Comparison of ENCODE assay signal across 8 cellular contexts in genomic region chr4:157075811-157076577, GRCh38. TPM values are rescaled to one million over a fixed set of nuclear protein-coding genes. Genes with fewer than 3 reads are reported as not detected.
DNase-seq lines count a peak whose midpoint lies in the region; ATAC-seq, FAIRE-seq and TF ChIP-seq lines count a peak whose summit lies in the region.

Gene GLRB, plus strand, starts transcription at chr4:157076150. Its CDS starts 1,875 bp downstream, at chr4:157078025.

- H3K36me3 ChIP-seq in HepG2 (replicated peaks in 1 of 2; ENCODE audit: control insufficient read depth in 1 of 2, insufficient read depth in 2 of 2, low read length in 2 of 2), result no peaks in the 10 kb centered on the region
- H3K36me3 ChIP-seq in thymus (ENCODE audit: control insufficient read depth, insufficient read depth), result no peaks in the 10 kb centered on the region

- H3K9ac ChIP-seq in HepG2 (ENCODE audit: insufficient read depth, low read depth, low read length), result no peak within 1 kb of the TSS

- H3K4me3 ChIP-seq in HepG2 (replicated peaks in 1 of 3; ENCODE audit: insufficient read depth in 1 of 3, low read depth in 2 of 3, low read length in 3 of 3) (peak within 1 kb of the TSS; percentile 37 to 73 (median 58); a peak in 5 of 6 replicates), thymus (ENCODE audit: low read length) (peak within 1 kb of the TSS; percentile 34)

- no peak for TF ChIP-seq CTCF in HepG2 (CRISPR knock-in tag; IDR thresholded peaks at IDR 0.05)

- no peak for FAIRE-seq in HepG2 (lab: Jason Lieb, UNC)

- no peak for TF ChIP-seq RAD21 in HepG2 (CRISPR knock-in tag; IDR thresholded peaks at IDR 0.05)

- H3K27ac ChIP-seq in HepG2 (ENCODE audit: extremely low read length, insufficient read depth, low read length) (no peak within 1 kb of the TSS), thymus (ENCODE audit: low read depth) (no peak within 1 kb of the TSS)

- H2AFZ ChIP-seq in HepG2 (ENCODE audit: low read length), result no peak within 1 kb of the TSS

- POLR2A ChIA-PET in HepG2 (lab: Yijun Ruan, JAX), result no interaction called here

- H3K4me1 ChIP-seq in HepG2 (ENCODE audit: insufficient read depth, low read length) (peaks cover 12% of the 10 kb centered on the region), thymus (ENCODE audit: control insufficient read depth, insufficient read depth, low read length) (no peaks in the 10 kb centered on the region)

- CTCF ChIA-PET in HepG2 (lab: Yijun Ruan, JAX; ENCODE audit: low intra/inter-chr PET ratio, low total read pairs), result no interaction called here

- no peaks in the 10 kb centered on the region for H3K9me3 ChIP-seq in HepG2 (ENCODE audit: low read length)
- H3K9me3 ChIP-seq in thymus (ENCODE audit: control insufficient read depth), result no peaks in the 10 kb centered on the region

- no peaks in the 10 kb centered on the region for H4K20me1 ChIP-seq in HepG2 (ENCODE audit: insufficient read depth, low read length)

- no peaks in the 10 kb centered on the region for H3K79me2 ChIP-seq in HepG2 (ENCODE audit: insufficient read depth, low read length)

- TF ChIP-seq POLR2A in HepG2 (IDR thresholded peaks at IDR 0.05; ENCODE audit: insufficient read depth in 1 of 2, low read depth in 2 of 2, low read length in 2 of 2), result no peak

- WGBS in HepG2 (ENCODE audit: low lambda C conversion rate), result 13% methylated on average over 8 of the region's 84 CpGs
- 2% methylated on average over 84 of the region's 84 CpGs for WGBS in thymus

- TF ChIP-seq EP300 in HepG2 (IDR thresholded peaks at IDR 0.05; ENCODE audit: low read depth in 2 of 2, low read length in 2 of 2) (no peak), HepG2 (CRISPR knock-in tag; IDR thresholded peaks at IDR 0.05; ENCODE audit: borderline replicate concordance) (no peak)

- intact Hi-C loops in HepG2 (cut with micrococcal nuclease; ENCODE audit: unreplicated experiment), result no loop called here

- no TSS peak for BruUV-seq in HepG2 (replicated peaks; lab: Mats Ljungman, UMichigan)

- in situ Hi-C loops in HepG2 (cut with HindIII; ENCODE audit: extremely low pct_ligation_motif_present, low pct_unique_long_range_greater_than_20kb), result no loop called here

- H3K27me3 ChIP-seq in HepG2 (ENCODE audit: control insufficient read depth in 1 of 2, insufficient read depth in 2 of 2, low read length in 2 of 2) (peaks cover 3 to 17% of the 10 kb centered on the region in 2 experiments; a peak in 3 of 5 replicates), thymus (ENCODE audit: control insufficient read depth, insufficient read depth) (peaks cover 10% of the 10 kb centered on the region)

- H3K4me2 ChIP-seq in HepG2 (ENCODE audit: low read depth, low read length), result peak within 1 kb of the TSS; percentile 94

- ATAC-seq in HepG2, result peak; percentile 98
- no peak for ATAC-seq in HG03571 (IDR thresholded peaks at IDR 0.05; ENCODE audit: unreplicated experiment)

- DNase-seq in COLO668 (lab: John Stamatoyannopoulos, UW; ENCODE audit: unreplicated experiment) (peak; percentile 82), NCI-H1092 treated with DMSO at 0.1 percent for 48 hours (lab: John Stamatoyannopoulos, UW) (peak; percentile 55), dermis blood vessel endothelial cell (peak; percentile 37), HepG2 (ENCODE audit: low spot score) (no peak)
- DNase-seq in activated T-cell treated with anti-CD3 and anti-CD28 coated beads, Interleukin-2, amount 50 U/mL, for 48 hours, result no peak
- no peak for DNase-seq in activated CD4-positive, CD25-positive, alpha-beta regulatory T cell treated with anti-CD3 and anti-CD28 coated beads, Interleukin-2, amount 50 U/mL, for 72 hours

TF ChIP-seq in HepG2, 621 proteins besides CTCF, POLR2A, EP300 and RAD21 (continues in another document):
- TF ChIP-seq UBTF (CRISPR knock-in tag; IDR thresholded peaks at IDR 0.05) (peak; percentile 61; the same call in 1 of the 2 replicates), ZNF124 (CRISPR knock-in tag; IDR thresholded peaks at IDR 0.05) (no peak), ZNF343 (CRISPR knock-in tag; IDR thresholded peaks at IDR 0.05) (no peak), ZNF687 (CRISPR knock-in tag; IDR thresholded peaks at IDR 0.05) (peak; percentile 44), ATF3 (CRISPR knock-in tag; IDR thresholded peaks at IDR 0.05) (no peak), NAIF1 (CRISPR knock-in tag; IDR thresholded peaks at IDR 0.05; ENCODE audit: borderline replicate concordance) (0 out of 2 replicates have a peak, but pooled peaks have one; percentile 45), ZBTB21 (CRISPR knock-in tag; IDR thresholded peaks at IDR 0.05) (no peak)

RNA-seq across cellular contexts. Expression of gene GLRB, which starts in this region (rescaled TPM):
- total RNA-seq in dermis blood vessel endothelial cell (17.5 and 25.0 TPM in 2 replicates), HepG2 (2016; rRNA removed; fragmentation: Illumina TruSeq; extraction: Trizol) (0.24 TPM in 1 of 2 replicates, not detected in the other)
- total RNA-seq in HepG2 (2016; cell fraction: cytosol; rRNA removed; fragmentation: Illumina TruSeq; extraction: Trizol; ENCODE audit: low read depth), result 0.09 TPM in 1 of 2 replicates, not detected in the other
- total RNA-seq in HepG2 (2016; cell fraction: insoluble cytoplasmic fraction; rRNA removed; fragmentation: Illumina TruSeq; extraction: Trizol), result 0.11 TPM in 1 of 2 replicates, not detected in the other
- total RNA-seq in HepG2 (2016; cell fraction: membrane; rRNA removed; fragmentation: Illumina TruSeq; extraction: Trizol), result 0.21 TPM in 1 of 2 replicates, not detected in the other
- 0.28 TPM in 1 of 2 replicates, not detected in the other for total RNA-seq in HepG2 (2016; cell fraction: nucleus; rRNA removed; fragmentation: Illumina TruSeq; extraction: Trizol)
- polyA plus RNA-seq in HepG2 (2011; rRNA removed) (0.07 and 0.17 TPM in 2 replicates), thymus (1.5 TPM)
- 0.04 and 0.13 TPM in 2 replicates for polyA plus RNA-seq in HepG2 (2011; cell fraction: cytosol; rRNA removed)
- polyA plus RNA-seq in HepG2 (2011; cell fraction: nucleus; rRNA removed), result not detected in 2 replicates
- 0.05 TPM in 1 of 2 replicates, not detected in the other for polyA plus RNA-seq in HepG2 (2012)
- 0.40 TPM in 1 of 2 replicates, not detected in the other for polyA plus RNA-seq in HepG2 (2016; cell fraction: cytosol; fragmentation: Illumina TruSeq; extraction: Trizol; ENCODE audit: low read depth)
- polyA plus RNA-seq in HepG2 (2016; cell fraction: insoluble cytoplasmic fraction; fragmentation: Illumina TruSeq; extraction: Trizol; ENCODE audit: low read depth), result 0.20 TPM in 1 of 2 replicates, not detected in the other
- not detected in 2 replicates for polyA plus RNA-seq in HepG2 (2016; cell fraction: membrane; fragmentation: Illumina TruSeq; extraction: Trizol; ENCODE audit: low read depth)
- polyA plus RNA-seq in HepG2 (2016; cell fraction: nucleus; fragmentation: Illumina TruSeq; extraction: Trizol; ENCODE audit: insufficient read depth, low read depth), result 0.40 and 0.52 TPM in 2 replicates
- not detected in 2 replicates for polyA minus RNA-seq in HepG2 (2011; rRNA and poly(A)+ RNA removed; ENCODE audit: low replicate concordance)
- not detected in 2 replicates for polyA minus RNA-seq in HepG2 (2011; cell fraction: cytosol; rRNA and poly(A)+ RNA removed)
- 0.75 TPM in 1 of 2 replicates, not detected in the other for polyA minus RNA-seq in HepG2 (2011; cell fraction: nucleus; rRNA and poly(A)+ RNA removed)

Comparison
In these comparisons a context has a peak if more than half of its experiments do, and no peak if none do; other contexts are left out.
1. RNA of gene GLRB (total RNA-seq): 17.5 to 25.0 TPM in dermis blood vessel endothelial cell; 0.09 to 0.28 TPM in HepG2; every median in the first group is over 10 times any median in the second.
2. Peak in ATAC-seq, H3K4me3 ChIP-seq and H3K4me2 ChIP-seq in HepG2; RNA of the gene not detected or under 1 TPM.
3. DNase-seq: peak in COLO668 (single experiment), NCI-H1092 treated with DMSO at 0.1 percent for 48 hours (single experiment) and dermis blood vessel endothelial cell (single experiment); none in HepG2 (single experiment), activated T-cell treated with anti-CD3 and anti-CD28 coated beads, Interleukin-2, amount 50 U/mL, for 48 hours (0 of 2) and activated CD4-positive, CD25-positive, alpha-beta regulatory T cell treated with anti-CD3 and anti-CD28 coated beads, Interleukin-2, amount 50 U/mL, for 72 hours (single experiment).